ENCODE assay signal across 31 cellular contexts in genomic region chr7:139542308-139543151, GRCh38. TPM values are rescaled to one million over a fixed set of nuclear protein-coding genes. Genes with fewer than 3 reads are reported as not detected.
DNase-seq lines count a peak whose midpoint lies in the region; ATAC-seq and TF ChIP-seq lines count a peak whose summit lies in the region.
"Had no signal": no experiment of that assay in that cellular context is flagged by ENCODE, and none has a peak within 500 bp of the region (broad histone marks: within the 10 kb centered on the region; RNA-seq: fewer than 3 reads in every experiment).

No MANE protein-coding gene starts in this region.

- H3K27ac ChIP-seq in SK-N-SH (ENCODE audit: low read depth in 2 of 2, low read length in 1 of 2) = no peak overlapping the region
- no peak overlapping the region for H3K27ac ChIP-seq in PC-9
- H3K27ac ChIP-seq in naive thymus-derived CD4-positive, alpha-beta T cell (ENCODE audit: low read depth, low read length) = no peak overlapping the region
- H3K27ac ChIP-seq in upper lobe of right lung = no peak overlapping the region
- H3K27ac ChIP-seq: 22Rv1, HL-60, RWPE1, sigmoid colon, SJSA1, transverse colon had no signal

- H3K36me3 ChIP-seq in SK-N-SH (replicated peaks in 1 of 2; ENCODE audit: control insufficient read depth in 1 of 2, insufficient read depth in 2 of 2, low read length in 1 of 2) = no peaks in the 10 kb centered on the region
- H3K36me3 ChIP-seq in PC-9 (ENCODE audit: low read depth) = no peaks in the 10 kb centered on the region
- no peaks in the 10 kb centered on the region for H3K36me3 ChIP-seq in naive thymus-derived CD4-positive, alpha-beta T cell (ENCODE audit: control insufficient read depth in 2 of 3, insufficient read depth in 3 of 3, low read length in 3 of 3)
- no peaks in the 10 kb centered on the region for H3K36me3 ChIP-seq in upper lobe of right lung
- H3K36me3 ChIP-seq: sigmoid colon, SJSA1, transverse colon had no signal

- TF ChIP-seq RAD21 in SK-N-SH (IDR thresholded peaks at IDR 0.05; ENCODE audit: low read length) = no peak

- H2AFZ ChIP-seq in SK-N-SH (ENCODE audit: low read depth) = no peak overlapping the region
- peak overlapping the region; percentile 70 for H2AFZ ChIP-seq in PC-9

- no peaks in the 10 kb centered on the region for H3K9me2 ChIP-seq in SK-N-SH
- H3K9me2 ChIP-seq in PC-9 (ENCODE audit: insufficient read depth) = no peaks in the 10 kb centered on the region

- H3K27me3 ChIP-seq in SK-N-SH (ENCODE audit: insufficient read depth) = peaks cover 9% of the 10 kb centered on the region; the same call in 1 of the 2 replicates
- no peaks in the 10 kb centered on the region; the same call in 1 of the 2 replicates for H3K27me3 ChIP-seq in PC-9 (ENCODE audit: insufficient read depth, low read depth)
- no peaks in the 10 kb centered on the region for H3K27me3 ChIP-seq in naive thymus-derived CD4-positive, alpha-beta T cell (ENCODE audit: control insufficient read depth in 2 of 2, insufficient read depth in 2 of 2, low read length in 2 of 2)
- H3K27me3 ChIP-seq in upper lobe of right lung = no peaks in the 10 kb centered on the region
- H3K27me3 ChIP-seq: sigmoid colon, SJSA1, transverse colon had no signal

- no peak for TF ChIP-seq EP300 in SK-N-SH (IDR thresholded peaks at IDR 0.05; ENCODE audit: borderline replicate concordance in 1 of 2, low read depth in 1 of 2, low read length in 1 of 2)

- peaks cover 0 to 2% (median 0%) of the 10 kb centered on the region in 5 donors for H3K27me3 Mint-ChIP-seq in naive thymus-derived CD4-positive, alpha-beta T cell
- H3K27me3 Mint-ChIP-seq: activated CD8-positive, alpha-beta memory T cell treated with anti-CD3 and anti-CD28 coated beads, Interleukin-2, amount 10 ng/mL, durations not matched to agents 7 days and 5 days had no signal

- no peak overlapping the region for H3K4me3 Mint-ChIP-seq in naive thymus-derived CD4-positive, alpha-beta T cell
- H3K4me3 Mint-ChIP-seq: activated CD8-positive, alpha-beta memory T cell treated with anti-CD3 and anti-CD28 coated beads, Interleukin-2, amount 10 ng/mL, durations not matched to agents 7 days and 5 days had no signal

- no peak overlapping the region for H3K9ac ChIP-seq in SK-N-SH

- H3K4me3 ChIP-seq in SK-N-SH (ENCODE audit: low read depth in 2 of 2, low read length in 1 of 2) (no peak overlapping the region), PC-9 (peak overlapping the region; percentile 49), upper lobe of right lung (no peak overlapping the region)
- no peak overlapping the region for H3K4me3 ChIP-seq in naive thymus-derived CD4-positive, alpha-beta T cell (ENCODE audit: low read length)
- H3K4me3 ChIP-seq: sigmoid colon, SJSA1, transverse colon had no signal

- H3K4me1 ChIP-seq in SK-N-SH (ENCODE audit: control insufficient read depth in 1 of 2, insufficient read depth in 2 of 2, low read depth in 1 of 2, low read length in 1 of 2) (no peaks in the 10 kb centered on the region), PC-9 (replicated peaks; ENCODE audit: insufficient read depth) (0 out of 2 replicates have a peak, but pooled peaks cover 3% of the 10 kb centered on the region), upper lobe of right lung (no peaks in the 10 kb centered on the region)
- H3K4me1 ChIP-seq in naive thymus-derived CD4-positive, alpha-beta T cell (ENCODE audit: control insufficient read depth in 2 of 2, insufficient read depth in 2 of 2, low read length in 2 of 2) = no peaks in the 10 kb centered on the region
- H3K4me1 ChIP-seq: SJSA1, transverse colon had no signal

- POLR2A ChIA-PET in SK-N-SH (lab: Yijun Ruan, JAX) (no interaction called here), PC-9 (lab: Charles Lee; ENCODE audit: unreplicated experiment) (no interaction called here)
- POLR2A ChIA-PET in naive thymus-derived CD4-positive, alpha-beta T cell (lab: Charles Lee) = no interaction called here

- CTCF ChIA-PET in SK-N-SH (lab: Yijun Ruan, JAX) (interaction anchor here (1.0 to 1.4 kb wide), 3 partner anchors 10 to 463 kb away, joined by 3 to 4 read pairs (median 3); no protein-coding TSS in a partner anchor), PC-9 (lab: Charles Lee) (no interaction called here)
- CTCF ChIA-PET in naive thymus-derived CD4-positive, alpha-beta T cell (lab: Charles Lee) = no interaction called here

- intact Hi-C loops in PC-9 (cut with micrococcal nuclease; ENCODE audit: unreplicated experiment) (no loop called here), upper lobe of right lung (cut with DNase I) (no loop called here)
- intact Hi-C loops in naive thymus-derived CD4-positive, alpha-beta T cell (cut with micrococcal nuclease) = no loop called here

- 82% methylated on average over 27 of the region's 28 CpGs for WGBS in SK-N-SH (ENCODE audit: low lambda C conversion rate)

- no peak overlapping the region for H3K27ac Mint-ChIP-seq in naive thymus-derived CD4-positive, alpha-beta T cell
- H3K27ac Mint-ChIP-seq: activated CD8-positive, alpha-beta memory T cell treated with anti-CD3 and anti-CD28 coated beads, Interleukin-2, amount 10 ng/mL, durations not matched to agents 7 days and 5 days had no signal

- no peak for ATAC-seq in SK-N-SH treated with all-trans-retinoic acid at 6 μM for 48 hours
- ATAC-seq in naive thymus-derived CD4-positive, alpha-beta T cell = peak; percentile 13
- no peak for ATAC-seq in upper lobe of right lung
- ATAC-seq in GM21825 (IDR thresholded peaks at IDR 0.05; ENCODE audit: unreplicated experiment) = no peak
- ATAC-seq in HG02610 (IDR thresholded peaks at IDR 0.05; ENCODE audit: unreplicated experiment) = no peak
- ATAC-seq: activated CD8-positive, alpha-beta memory T cell treated with anti-CD3 and anti-CD28 coated beads, Interleukin-2, amount 10 ng/mL, durations not matched to agents 7 days and 5 days; left ventricle myocardium superior had no signal

- no peaks in the 10 kb centered on the region for H3K9me3 ChIP-seq in SK-N-SH
- no peaks in the 10 kb centered on the region for H3K9me3 ChIP-seq in PC-9 (ENCODE audit: insufficient read depth, low read depth)
- H3K9me3 ChIP-seq in naive thymus-derived CD4-positive, alpha-beta T cell (ENCODE audit: control insufficient read depth in 2 of 3, low read length in 3 of 3) = no peaks in the 10 kb centered on the region
- no peaks in the 10 kb centered on the region for H3K9me3 ChIP-seq in upper lobe of right lung
- H3K9me3 ChIP-seq: sigmoid colon, SJSA1, transverse colon had no signal

- no peaks in the 10 kb centered on the region for H3K79me2 ChIP-seq in SK-N-SH (ENCODE audit: insufficient read depth)
- no peaks in the 10 kb centered on the region for H3K79me2 ChIP-seq in PC-9 (ENCODE audit: low read depth)

- no peaks in the 10 kb centered on the region for H3K4me1 Mint-ChIP-seq in naive thymus-derived CD4-positive, alpha-beta T cell
- H3K4me1 Mint-ChIP-seq: activated CD8-positive, alpha-beta memory T cell treated with anti-CD3 and anti-CD28 coated beads, Interleukin-2, amount 10 ng/mL, durations not matched to agents 7 days and 5 days had no signal

- H3K4me2 ChIP-seq in SK-N-SH (no peak overlapping the region), PC-9 (peak overlapping the region; percentile 60)

- DNase-seq in SK-N-SH (peak; percentile 23), PC-9 (peak in 1 of 2 experiments; percentile 63), upper lobe of right lung (peak; percentile 57), NCI-H2171 (lab: John Stamatoyannopoulos, UW) (no peak)
- DNase-seq in naive thymus-derived CD4-positive, alpha-beta T cell = no peak
- DNase-seq: activated CD4-positive, CD25-positive, alpha-beta regulatory T cell; activated CD8-positive, alpha-beta memory T cell treated with anti-CD3 and anti-CD28 coated beads, Interleukin-2, amount 10 ng/mL, durations not matched to agents 7 days and 5 days; activated gamma-delta T cell treated with Interleukin-2 at 50 U/mL for 16 hours; activated T-cell treated with anti-CD3 and anti-CD28 coated beads, Interleukin-2, amount 50 U/mL, for 48 hours; C1 segment of cervical spinal cord; Calu3; caudate nucleus; DND-41; GF-D8; head of caudate nucleus; left ventricle myocardium superior; NCI-H2107; NCI-H446 treated with DMSO at 0.1 percent for 48 hours; sigmoid colon; stimulated activated CD4-positive, alpha-beta T cell treated with anti-CD3 and anti-CD28 coated beads, Interleukin-4, amount 100 ng/mL, for 1 hour; transverse colon had no signal

- no peaks in the 10 kb centered on the region for H3K36me3 Mint-ChIP-seq in naive thymus-derived CD4-positive, alpha-beta T cell
- H3K36me3 Mint-ChIP-seq: activated CD8-positive, alpha-beta memory T cell treated with anti-CD3 and anti-CD28 coated beads, Interleukin-2, amount 10 ng/mL, durations not matched to agents 7 days and 5 days had no signal

- H3F3A ChIP-seq in SK-N-SH (replicated peaks; ENCODE audit: insufficient read depth) = no peaks in the 10 kb centered on the region
- no peaks in the 10 kb centered on the region for H3F3A ChIP-seq in PC-9 (ENCODE audit: insufficient read depth, low read depth)

- TF ChIP-seq CTCF in SK-N-SH (IDR thresholded peaks at IDR 0.05) (no peak), PC-9 (conservative IDR thresholded peaks at IDR 0.05) (no peak), upper lobe of right lung (IDR thresholded peaks at IDR 0.05) (no peak)

- H3K9me3 Mint-ChIP-seq in naive thymus-derived CD4-positive, alpha-beta T cell = no peaks in the 10 kb centered on the region

- no peaks in the 10 kb centered on the region for H4K20me1 ChIP-seq in SK-N-SH (ENCODE audit: insufficient read depth)
- no peaks in the 10 kb centered on the region for H4K20me1 ChIP-seq in PC-9 (ENCODE audit: insufficient read depth)

- BruUV-seq in PC-9 (replicated peaks; lab: Mats Ljungman, UMichigan) = no TSS peak

TF ChIP-seq in SK-N-SH treated with all-trans-retinoic acid at 6 μM for 48 hours, 23 proteins besides CTCF, POLR2A, EP300 and RAD21 (continues in another document):
- TF ChIP-seq GLIS3 (CRISPR knock-in tag; IDR thresholded peaks at IDR 0.05) (no peak), CSDC2 (CRISPR knock-in tag; IDR thresholded peaks at IDR 0.05) (no peak), ARNTL (CRISPR knock-in tag; IDR thresholded peaks at IDR 0.05; ENCODE audit: borderline replicate concordance, low read depth) (no peak)

RNA-seq across cellular contexts. Expression of gene CLEC2L, which starts 19.0 kb away (rescaled TPM):
- polyA plus RNA-seq in SK-N-SH (2012; rRNA removed) = not detected in 2 replicates
- 0.01 TPM in 1 of 2 replicates, not detected in the other for polyA plus RNA-seq in SK-N-SH (2012; cell fraction: cytosol; rRNA removed)
- 0.02 TPM in 1 of 2 replicates, not detected in the other for polyA plus RNA-seq in SK-N-SH (2012; cell fraction: nucleus; rRNA removed)
- not detected in 2 replicates for total RNA-seq in PC-9 (2021)
- not detected for total RNA-seq in naive thymus-derived CD4-positive, alpha-beta T cell
- not detected for polyA plus RNA-seq in naive thymus-derived CD4-positive, alpha-beta T cell
- not detected for total RNA-seq in upper lobe of right lung
- total RNA-seq: activated CD8-positive, alpha-beta memory T cell treated with anti-CD3 and anti-CD28 coated beads, Interleukin-2, amount 10 ng/mL, durations not matched to agents 7 days and 5 days; Calu3; left ventricle myocardium superior; mesenteric fat pad; SJSA1; T-helper 1 cell treated with Interleukin-12 subunit alpha and Interleukin-12 subunit beta and Interleukin-4 antibody, amounts not matched to agents 30 ng/mL and 1 ng/mL, for 36 hours had no signal
- polyA plus RNA-seq: keratinocyte had no signal

RNA-seq across cellular contexts. Expression of gene KLRG2, which starts 59.1 kb away (rescaled TPM):
- polyA plus RNA-seq in SK-N-SH (2012; rRNA removed) = 0.07 and 0.10 TPM in 2 replicates
- polyA plus RNA-seq in SK-N-SH (2012; cell fraction: cytosol; rRNA removed) = 0.04 TPM in 2 replicates
- 0.05 TPM in 1 of 2 replicates, not detected in the other for polyA plus RNA-seq in SK-N-SH (2012; cell fraction: nucleus; rRNA removed)
- 0.37 and 0.48 TPM in 2 replicates for total RNA-seq in PC-9 (2021)
- not detected for total RNA-seq in naive thymus-derived CD4-positive, alpha-beta T cell
- polyA plus RNA-seq in naive thymus-derived CD4-positive, alpha-beta T cell = not detected
- 6.5 TPM for total RNA-seq in upper lobe of right lung
- total RNA-seq: left ventricle myocardium superior, mesenteric fat pad, SJSA1, transverse colon had no signal

Comparison
In these comparisons a context has a peak if more than half of its experiments do, and no peak if none do; other contexts are left out.
1. DNase-seq: peak in SK-N-SH (single experiment) and upper lobe of right lung (single experiment); none in naive thymus-derived CD4-positive, alpha-beta T cell (0 of 9) and NCI-H2171 (single experiment).